ENCODE assay signal across 23 cellular contexts in genomic region chr22:32918741-32919140, GRCh38.
DNase-seq lines count a peak whose midpoint lies in the region; ATAC-seq and TF ChIP-seq lines count a peak whose summit lies in the region.
"Had no signal": no experiment of that assay in that cellular context is flagged by ENCODE, and none has a peak within 500 bp of the region (broad histone marks: within the 10 kb centered on the region; RNA-seq: fewer than 3 reads in every experiment).

No MANE protein-coding gene starts in this region.

- H3K23ac ChIP-seq in H9 (ENCODE audit: insufficient read length, low read depth, low read length) (no peak overlapping the region), neuronal stem cell (ENCODE audit: low read depth, low read length, poor library complexity) (no peak overlapping the region)

- H2AK5ac ChIP-seq in H9 (ENCODE audit: insufficient read length, low read length) (no peak overlapping the region), neuronal stem cell (ENCODE audit: low read depth, low read length) (no peak overlapping the region)

- no peak overlapping the region for H2BK5ac ChIP-seq in H9 (ENCODE audit: insufficient read length, low read length)
- H2BK5ac ChIP-seq in neuronal stem cell (ENCODE audit: low read length): no peak overlapping the region

- H3K4me3 Mint-ChIP-seq in MCF 10A (ENCODE audit: unreplicated experiment) (no peak overlapping the region), H9 (no peak overlapping the region), WTC11 (no peak overlapping the region)
- H3K4me3 Mint-ChIP-seq: CD4-positive, alpha-beta memory T cell had no signal

- no peaks in the 10 kb centered on the region for H3K79me2 ChIP-seq in mammary epithelial cell (ENCODE audit: insufficient read depth, low read length)
- no peaks in the 10 kb centered on the region for H3K79me2 ChIP-seq in H9 (ENCODE audit: insufficient read depth, low read length)

- H2AFZ ChIP-seq in mammary epithelial cell (ENCODE audit: low read depth, low read length) (no peak overlapping the region), H9 (ENCODE audit: low read length) (no peak overlapping the region), neuronal stem cell (ENCODE audit: low read length) (no peak overlapping the region)
- H2AFZ ChIP-seq: GM23248 had no signal

- no peaks in the 10 kb centered on the region for H3K4me1 Mint-ChIP-seq in MCF 10A (ENCODE audit: insufficient read depth, unreplicated experiment)
- H3K4me1 Mint-ChIP-seq in H9: peaks cover 12 to 17% of the 10 kb centered on the region in 2 experiments
- peaks cover 9% of the 10 kb centered on the region for H3K4me1 Mint-ChIP-seq in WTC11
- H3K4me1 Mint-ChIP-seq: CD4-positive, alpha-beta memory T cell had no signal

- H3K79me1 ChIP-seq in H9 (ENCODE audit: insufficient read depth, low read depth, low read length, poor library complexity, severe bottlenecking) (no peaks in the 10 kb centered on the region), neuronal stem cell (ENCODE audit: low read depth, low read length) (no peaks in the 10 kb centered on the region)

- H4K5ac ChIP-seq in H9 (ENCODE audit: insufficient read length, low read depth, low read length): no peak overlapping the region

- H3K27ac ChIP-seq in mammary epithelial cell (ENCODE audit: insufficient read depth, low read depth, low read length) (no peak overlapping the region), H9 (ENCODE audit: insufficient read length, low read depth, low read length) (no peak overlapping the region), neuronal stem cell (replicated peaks; ENCODE audit: low read length) (no peak overlapping the region)
- H3K27ac ChIP-seq: A549, GM23248 had no signal

- H2BK12ac ChIP-seq in H9 (ENCODE audit: insufficient read length, low read depth, low read length) (no peak overlapping the region), neuronal stem cell (ENCODE audit: low read length) (no peak overlapping the region)

- no peaks in the 10 kb centered on the region for H3K23me2 ChIP-seq in H9 (ENCODE audit: insufficient read length, low read depth, low read length, poor library complexity, severe bottlenecking)

- H3K9me3 Mint-ChIP-seq in MCF 10A (ENCODE audit: unreplicated experiment): peaks cover 9% of the 10 kb centered on the region
- peaks cover 11 to 15% of the 10 kb centered on the region in 2 experiments for H3K9me3 Mint-ChIP-seq in H9
- H3K9me3 Mint-ChIP-seq in WTC11: peaks cover 20% of the 10 kb centered on the region

- H3K36me3 Mint-ChIP-seq in MCF 10A (ENCODE audit: insufficient read depth, unreplicated experiment) (peaks cover 6% of the 10 kb centered on the region), H9 (ENCODE audit: insufficient read depth in 1 of 3, low read depth in 3 of 3) (peaks cover 21 to 62% (median 45%) of the 10 kb centered on the region in 3 experiments; a peak in 6 of 7 replicates), WTC11 (peaks cover 22% of the 10 kb centered on the region)
- H3K36me3 Mint-ChIP-seq: CD4-positive, alpha-beta memory T cell had no signal

- H3K9me3 ChIP-seq in mammary epithelial cell (replicated peaks; ENCODE audit: insufficient read depth, low read length): peaks cover 9% of the 10 kb centered on the region
- peaks cover 8% of the 10 kb centered on the region for H3K9me3 ChIP-seq in H9 (ENCODE audit: control insufficient read depth, low read depth, low read length)
- peaks cover 0 to 7% of the 10 kb centered on the region in 2 donors for H3K9me3 ChIP-seq in neuronal stem cell (replicated peaks in 1 of 2; ENCODE audit: control insufficient read depth in 2 of 2, insufficient read depth in 1 of 2, low read depth in 1 of 2, low read length in 2 of 2)
- H3K9me3 ChIP-seq: A549 had no signal

- no peak overlapping the region for H4K8ac ChIP-seq in H9 (replicated peaks; ENCODE audit: insufficient read length, low read depth, low read length)
- no peak overlapping the region for H4K8ac ChIP-seq in neuronal stem cell (ENCODE audit: low read depth, low read length)

- H3K18ac ChIP-seq in H9 (ENCODE audit: insufficient read length, low read depth, low read length): no peak overlapping the region
- H3K18ac ChIP-seq in neuronal stem cell (ENCODE audit: low read length): peak overlapping the region; percentile 76

- 88% methylated on average over 5 of the region's 8 CpGs for WGBS in mammary epithelial cell (ENCODE audit: low coverage, missing lambda C conversion rate)
- WGBS in H9 (ENCODE audit: extremely low coverage, insufficient read length, low lambda C conversion rate): no CpG with 5 or more reads among the region's 8 CpGs
- no CpG with 5 or more reads among the region's 8 CpGs for WGBS in neuronal stem cell (ENCODE audit: extremely low coverage in 2 of 2, insufficient read length in 2 of 2, insufficient replicate concordance in 1 of 2), 2 donors

- H2BK120ac ChIP-seq in H9 (ENCODE audit: low read depth, low read length, poor library complexity, severe bottlenecking) (no peak overlapping the region), neuronal stem cell (ENCODE audit: low read depth, low read length) (no peak overlapping the region)

- H3T11ph ChIP-seq in H9 (ENCODE audit: low read length): no peak overlapping the region

- in situ Hi-C loops in mammary epithelial cell (cut with MboI; ENCODE audit: low sequenced_read_pairs in 2 of 2): no loop called here

- intact Hi-C loops in MCF 10A (cut with micrococcal nuclease): no loop called here
- intact Hi-C loops in mammary epithelial cell (cut with micrococcal nuclease): no loop called here

- H3K36me3 ChIP-seq in mammary epithelial cell (ENCODE audit: insufficient read depth, low read length): no peaks in the 10 kb centered on the region
- H3K36me3 ChIP-seq in neuronal stem cell (replicated peaks in 1 of 2; ENCODE audit: control insufficient read depth in 2 of 2, insufficient read depth in 2 of 2, low read length in 2 of 2): no peaks in the 10 kb centered on the region
- H3K36me3 ChIP-seq: BE2C had no signal

- no peak overlapping the region for H3K56ac ChIP-seq in H9 (ENCODE audit: insufficient read length, low read depth, low read length)

- H4K20me1 ChIP-seq in mammary epithelial cell (ENCODE audit: insufficient read depth, low read length) (no peaks in the 10 kb centered on the region), H9 (ENCODE audit: control insufficient read depth, insufficient read depth, insufficient read length) (no peaks in the 10 kb centered on the region)

- no peaks in the 10 kb centered on the region for H3K27me3 ChIP-seq in mammary epithelial cell (ENCODE audit: insufficient read depth, low read length)
- H3K27me3 ChIP-seq in H9 (ENCODE audit: insufficient read depth, low read length): no peaks in the 10 kb centered on the region
- H3K27me3 ChIP-seq in neuronal stem cell (ENCODE audit: control insufficient read depth in 3 of 3, insufficient read depth in 3 of 3, low read depth in 1 of 3, low read length in 3 of 3): no peaks in the 10 kb centered on the region
- H3K27me3 ChIP-seq: BE2C had no signal

- DNase-seq in MCF 10A (ENCODE audit: unreplicated experiment): no peak
- no peak for DNase-seq in mammary epithelial cell
- DNase-seq in H9: no peak
- no peak for DNase-seq in WTC11 (ENCODE audit: low spot score)
- no peak for DNase-seq in neuronal stem cell (ENCODE audit: low spot score)
- no peak for DNase-seq in NCI-H2227 (lab: John Stamatoyannopoulos, UW; ENCODE audit: unreplicated experiment)
- no peak for DNase-seq in kidney glomerular epithelial cell (lab: John Stamatoyannopoulos, UW)
- no peak for DNase-seq in ureter (ENCODE audit: low spot score)
- DNase-seq: 8988T; ACHN; AML-193; BE2C; C1 segment of cervical spinal cord; Calu3; CD4-positive, alpha-beta memory T cell; COR-L47; DMS53; DMS79 treated with DMSO at 0.1 percent for 48 hours; GF-D8; GM23248; H7 had no signal

- H3K14ac ChIP-seq in H9 (ENCODE audit: insufficient read depth, low read length) (no peak overlapping the region), neuronal stem cell (ENCODE audit: low read length) (peak overlapping the region; percentile 66)

- ATAC-seq in WTC11: no peak
- ATAC-seq: A549, HCT116 had no signal

- H2BK20ac ChIP-seq in H9 (ENCODE audit: low read depth, low read length, poor library complexity, severe bottlenecking): no peak overlapping the region

- no peak overlapping the region for H3K4me3 ChIP-seq in mammary epithelial cell (replicated peaks in 1 of 3; ENCODE audit: insufficient read depth in 1 of 3, low read depth in 2 of 3, low read length in 3 of 3)
- H3K4me3 ChIP-seq in neuronal stem cell (ENCODE audit: low read length in 2 of 2): no peak overlapping the region
- H3K4me3 ChIP-seq: A549, GM23248 had no signal

- dilution Hi-C loops in mammary epithelial cell (cut with HindIII; ENCODE audit: low sequenced_read_pairs): no loop called here

- peak overlapping the region; percentile 18 for H3K27ac Mint-ChIP-seq in MCF 10A (ENCODE audit: low read depth, unreplicated experiment)
- H3K27ac Mint-ChIP-seq in H9: peak overlapping the region in 2 of 3 experiments; percentile 15 to 34; a peak in 3 of 7 replicates
- H3K27ac Mint-ChIP-seq in WTC11: peak overlapping the region; percentile 61; the same call in 1 of the 2 replicates
- H3K27ac Mint-ChIP-seq: CD4-positive, alpha-beta memory T cell had no signal

- H3K4me2 ChIP-seq in mammary epithelial cell (ENCODE audit: insufficient read depth, low read depth, low read length): no peak overlapping the region
- H3K4me2 ChIP-seq in H9 (ENCODE audit: insufficient read depth, insufficient read length, low read length): no peak overlapping the region
- H3K4me2 ChIP-seq in neuronal stem cell (ENCODE audit: insufficient read depth, low read length, poor library complexity, severe bottlenecking): no peak overlapping the region
- H3K4me2 ChIP-seq: A549 had no signal

- BruUV-seq in MCF 10A (replicated peaks; lab: Mats Ljungman, UMichigan) (no TSS peak), mammary epithelial cell (replicated peaks; lab: Mats Ljungman, UMichigan) (no TSS peak)

- no peaks in the 10 kb centered on the region for H3K27me3 Mint-ChIP-seq in MCF 10A (ENCODE audit: insufficient read depth, unreplicated experiment)
- no peaks in the 10 kb centered on the region; the same call in none of the 2 replicates for H3K27me3 Mint-ChIP-seq in H9 (ENCODE audit: low read depth)
- H3K27me3 Mint-ChIP-seq in WTC11 (ENCODE audit: low read depth): no peaks in the 10 kb centered on the region

- no peak overlapping the region for H3K9ac ChIP-seq in mammary epithelial cell (ENCODE audit: insufficient read depth, low read length)
- H3K9ac ChIP-seq in H9 (ENCODE audit: extremely low read depth, insufficient read length, low read length): no peak overlapping the region
- no peak overlapping the region for H3K9ac ChIP-seq in neuronal stem cell (ENCODE audit: low read depth, low read length, poor library complexity)
- H3K9ac ChIP-seq: GM23248 had no signal

- H3K4me1 ChIP-seq in mammary epithelial cell (ENCODE audit: insufficient read depth, low read length) (no peaks in the 10 kb centered on the region), H9 (ENCODE audit: insufficient read depth, low read length) (no peaks in the 10 kb centered on the region), neuronal stem cell (ENCODE audit: control insufficient read depth in 2 of 2, insufficient read depth in 1 of 2, low read depth in 1 of 2, low read length in 2 of 2) (peaks cover 0 to 9% of the 10 kb centered on the region in 2 donors)
- H3K4me1 ChIP-seq: A549 had no signal

- H2BK15ac ChIP-seq in H9 (ENCODE audit: low read depth, low read length): no peak overlapping the region
- no peak overlapping the region for H2BK15ac ChIP-seq in neuronal stem cell (ENCODE audit: low read length)

- H4K91ac ChIP-seq in H9 (ENCODE audit: insufficient read length, low read depth, low read length) (no peak overlapping the region), neuronal stem cell (ENCODE audit: low read depth, low read length, poor library complexity) (peak overlapping the region; percentile 34)

- TF ChIP-seq CTCF in MCF 10A (IDR thresholded peaks at IDR 0.05; ENCODE audit: unreplicated experiment) (no peak), mammary epithelial cell (conservative IDR thresholded peaks at IDR 0.05 in 1 of 2, IDR thresholded peaks at IDR 0.05 in 1 of 2; ENCODE audit: extremely low read depth in 1 of 2, insufficient read depth in 1 of 2, low read depth in 1 of 2, low read length in 2 of 2) (no peak), H9 (conservative IDR thresholded peaks at IDR 0.05) (no peak), WTC11 (IDR thresholded peaks at IDR 0.05) (no peak)

- H3K4ac ChIP-seq in H9 (ENCODE audit: low read depth, low read length) (no peak overlapping the region), neuronal stem cell (ENCODE audit: low read length) (no peak overlapping the region)

- POLR2A ChIA-PET in MCF 10A (lab: Yijun Ruan, JAX) (no interaction called here), WTC11 (lab: Charles Lee) (no interaction called here)

- CTCF ChIA-PET in MCF 10A (lab: Yijun Ruan, JAX): interaction anchor here (0.6 to 1.2 kb wide), 4 partner anchors 16 to 122 kb away, joined by 3 to 4 read pairs (median 4); no protein-coding TSS in a partner anchor
- CTCF ChIA-PET in mammary epithelial cell (lab: Charles Lee; ENCODE audit: low non-redundant PET): no interaction called here
- CTCF ChIA-PET in WTC11 (lab: Charles Lee): interaction anchor here (1.7 to 1.8 kb wide), 2 partner anchors 32 to 67 kb away, joined by 6 read pairs; no protein-coding TSS in a partner anchor
